Comparison of ENCODE assay signal across 9 cellular contexts in the genomic region with DNA sequence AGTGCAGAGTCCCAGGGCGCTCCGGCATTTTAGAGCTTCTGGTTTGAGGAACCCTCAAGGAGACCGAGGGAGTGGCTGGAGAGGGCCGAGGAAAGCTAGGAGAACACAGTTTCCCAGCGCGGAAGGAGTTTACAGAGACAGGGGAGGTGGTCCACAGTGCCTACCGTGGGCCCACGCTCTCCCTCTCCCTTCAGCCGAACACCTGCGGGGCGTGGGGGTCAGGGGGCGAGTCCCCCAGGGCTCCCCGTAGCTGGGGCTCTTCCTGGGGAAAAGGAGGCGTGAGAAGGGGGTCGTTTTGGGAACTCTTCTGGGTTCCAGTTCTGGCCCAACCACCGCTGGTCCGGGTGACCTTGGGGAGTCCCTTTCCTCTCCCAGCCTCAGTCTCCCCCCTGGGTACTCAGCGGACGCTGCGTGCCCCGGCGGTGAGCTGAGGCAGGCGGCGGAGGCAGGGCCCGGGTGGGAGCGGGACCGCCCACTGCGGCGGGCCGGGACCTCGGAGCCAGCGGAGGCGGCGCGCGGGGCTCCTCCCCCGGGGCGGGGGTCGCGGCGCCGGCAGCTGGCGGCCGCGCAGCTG. TPM values are rescaled to one million over a fixed set of nuclear protein-coding genes. Genes with fewer than 3 reads are reported as not detected.
A peak's percentile ranks its signal among the peaks of the same experiment; 100 is the strongest.
DNase-seq lines count a peak whose midpoint lies in the region; ATAC-seq and TF ChIP-seq lines count a peak whose summit lies in the region.
"Had no signal": no experiment of that assay in that cellular context is flagged by ENCODE, and none has a peak within 500 bp of the region (broad histone marks: within the 10 kb centered on the region; RNA-seq: fewer than 3 reads in every experiment).

No MANE protein-coding gene starts in this region.

- H3K27me3 ChIP-seq in CD4-positive, CD25-positive, alpha-beta regulatory T cell (ENCODE audit: control insufficient read depth, insufficient read depth, low read length): peaks cover 45% of the 10 kb centered on the region
- H3K27me3 ChIP-seq in IMR-90 (ENCODE audit: control insufficient read depth, insufficient read depth, low read length) (peaks cover 74% of the 10 kb centered on the region), parathyroid adenoma (ENCODE audit: control insufficient read depth, insufficient read depth, low read length) (no peaks in the 10 kb centered on the region), thyroid gland (no peaks in the 10 kb centered on the region)

- no peak overlapping the region for H2AK9ac ChIP-seq in IMR-90 (replicated peaks; ENCODE audit: low read depth, low read length, poor library complexity)

- H2AFZ ChIP-seq in IMR-90 (replicated peaks; ENCODE audit: low read length, poor library complexity): peak overlapping the region; percentile 52
- H2AFZ ChIP-seq in parathyroid adenoma: peak overlapping the region; percentile 58

- 12% methylated on average over 5 of the region's 45 CpGs; no CpG with 5 or more reads in 1 of the 2 experiments for WGBS in IMR-90 (ENCODE audit: extremely low coverage in 2 of 2, insufficient read length in 1 of 2), 2 experiments
- WGBS in thyroid gland, 2 donors: 38 to 44% methylated on average over 18 of the region's 45 CpGs

- H3K9me1 ChIP-seq in IMR-90 (ENCODE audit: insufficient read depth, low read length): peaks cover 4% of the 10 kb centered on the region; the same call in 1 of the 2 replicates

- no peak overlapping the region for H4K5ac ChIP-seq in IMR-90 (ENCODE audit: low read depth, low read length)

- in situ Hi-C loops in IMR-90 (cut with MboI; ENCODE audit: low sequenced_read_pairs): no loop called here

- no peaks in the 10 kb centered on the region for H3K36me3 Mint-ChIP-seq in CD4-positive, CD25-positive, alpha-beta regulatory T cell

- no peak overlapping the region for H2BK5ac ChIP-seq in IMR-90 (ENCODE audit: low read depth, low read length, poor library complexity, severe bottlenecking)

- no peaks in the 10 kb centered on the region for H3K9me3 ChIP-seq in CD4-positive, CD25-positive, alpha-beta regulatory T cell (ENCODE audit: control insufficient read depth in 2 of 2, low read length in 2 of 2)
- H3K9me3 ChIP-seq in IMR-90 (ENCODE audit: control insufficient read depth, insufficient read depth, low read length) (peaks cover 2% of the 10 kb centered on the region; the same call in 1 of the 2 replicates), parathyroid adenoma (ENCODE audit: control insufficient read depth, low read length) (no peaks in the 10 kb centered on the region), thyroid gland (no peaks in the 10 kb centered on the region)

- no TSS peak for BruUV-seq in IMR-90 (replicated peaks; lab: Mats Ljungman, UMichigan)

- DNase-seq in CD4-positive, CD25-positive, alpha-beta regulatory T cell: no peak
- DNase-seq in IMR-90 (no peak), coronary artery (ENCODE audit: low spot score) (no peak), thyroid gland (no peak), dermis blood vessel endothelial cell (no peak)
- DNase-seq in central memory CD4-positive, alpha-beta T cell: no peak

- H3K23ac ChIP-seq in IMR-90 (ENCODE audit: low read depth, low read length): no peak overlapping the region

- no peak overlapping the region for H4K91ac ChIP-seq in IMR-90 (ENCODE audit: insufficient read depth, low read depth, low read length)

- no peak overlapping the region for H2BK120ac ChIP-seq in IMR-90 (ENCODE audit: low read depth, low read length)

- H4K20me1 ChIP-seq in IMR-90 (ENCODE audit: insufficient read depth, low read length): no peaks in the 10 kb centered on the region

- no peak overlapping the region for H2BK20ac ChIP-seq in IMR-90 (ENCODE audit: low read depth, low read length)

- TF ChIP-seq POLR2A in IMR-90 (IDR thresholded peaks at IDR 0.05; ENCODE audit: low read depth, low read length): no peak
- TF ChIP-seq POLR2A in thyroid gland (IDR thresholded peaks at IDR 0.05): no peak

- no peak overlapping the region for H3K56ac ChIP-seq in IMR-90 (ENCODE audit: extremely low read depth, insufficient read depth, low read length)

- peaks cover 7% of the 10 kb centered on the region for H3K4me1 ChIP-seq in CD4-positive, CD25-positive, alpha-beta regulatory T cell (ENCODE audit: control insufficient read depth, insufficient read depth, low read length, poor library complexity, severe bottlenecking)
- H3K4me1 ChIP-seq in IMR-90 (ENCODE audit: control insufficient read depth, insufficient read depth, low read length): peaks cover 3% of the 10 kb centered on the region; the same call in 1 of the 2 replicates
- no peaks in the 10 kb centered on the region for H3K4me1 ChIP-seq in parathyroid adenoma
- H3K4me1 ChIP-seq in thyroid gland: peaks cover 5 to 8% of the 10 kb centered on the region in 2 donors

- H3K9me3 Mint-ChIP-seq in CD4-positive, CD25-positive, alpha-beta regulatory T cell: no peaks in the 10 kb centered on the region

- H3K4me2 ChIP-seq in IMR-90 (ENCODE audit: low read depth, low read length) (no peak overlapping the region), parathyroid adenoma (ENCODE audit: low read length) (no peak overlapping the region)

- CTCF ChIA-PET in IMR-90 (lab: Yijun Ruan, JAX): no interaction called here

- no peak overlapping the region for H3K27ac Mint-ChIP-seq in CD4-positive, CD25-positive, alpha-beta regulatory T cell

- H3K4me3 ChIP-seq in CD4-positive, CD25-positive, alpha-beta regulatory T cell (ENCODE audit: low read depth, low read length): no peak overlapping the region
- H3K4me3 ChIP-seq in IMR-90 (ENCODE audit: insufficient read depth, low read depth, low read length) (peak overlapping the region; percentile 68), coronary artery (peak overlapping the region; percentile 77), parathyroid adenoma (ENCODE audit: low read depth, low read length) (peak overlapping the region; percentile 23), thyroid gland (replicated peaks in 1 of 3) (no peak overlapping the region)

- peak overlapping the region; percentile 53 to 84 (median 74) for H3K4me3 Mint-ChIP-seq in CD4-positive, CD25-positive, alpha-beta regulatory T cell

- intact Hi-C loops in IMR-90 (cut with micrococcal nuclease): no loop called here
- intact Hi-C loops in thyroid gland (cut with DNase I): loop anchor here (10.0 kb wide), 2 partner anchors 66 to 146 kb away; no protein-coding TSS in a partner anchor

- no peak overlapping the region for H3K27ac ChIP-seq in CD4-positive, CD25-positive, alpha-beta regulatory T cell (ENCODE audit: insufficient read depth, low read length, poor library complexity, severe bottlenecking)
- H3K27ac ChIP-seq in IMR-90 (ENCODE audit: insufficient read depth, low read length) (no peak overlapping the region), coronary artery (no peak overlapping the region), parathyroid adenoma (no peak overlapping the region), thyroid gland (no peak overlapping the region)

- ATAC-seq in CD4-positive, CD25-positive, alpha-beta regulatory T cell (ENCODE audit: low read depth in 2 of 2): no peak
- ATAC-seq in IMR-90 (ENCODE audit: low read depth): no peak
- ATAC-seq in GM21367 (IDR thresholded peaks at IDR 0.05; ENCODE audit: unreplicated experiment): no peak

- H3K4ac ChIP-seq in IMR-90 (ENCODE audit: low read depth, low read length): no peak overlapping the region

- no peak overlapping the region for H3K9ac ChIP-seq in IMR-90 (ENCODE audit: low read depth, low read length)
- no peak overlapping the region for H3K9ac ChIP-seq in parathyroid adenoma

- no peak for TF ChIP-seq RAD21 in IMR-90 (IDR thresholded peaks at IDR 0.05; ENCODE audit: low read length)

- H4K8ac ChIP-seq in IMR-90 (ENCODE audit: low read depth in 2 of 2, low read length in 2 of 2): no peak overlapping the region

- no peak overlapping the region for H2BK15ac ChIP-seq in IMR-90 (ENCODE audit: low read depth, low read length)

- peaks cover 4 to 11% (median 6%) of the 10 kb centered on the region in 4 donors for H3K4me1 Mint-ChIP-seq in CD4-positive, CD25-positive, alpha-beta regulatory T cell

- TF ChIP-seq CTCF in IMR-90 (conservative IDR thresholded peaks at IDR 0.05; ENCODE audit: low read depth, low read length): no peak
- no peak for TF ChIP-seq CTCF in coronary artery (IDR thresholded peaks at IDR 0.05)
- TF ChIP-seq CTCF in parathyroid adenoma (IDR thresholded peaks at IDR 0.05): no peak
- TF ChIP-seq CTCF in thyroid gland (IDR thresholded peaks at IDR 0.05): no peak

- H3K79me2 ChIP-seq in parathyroid adenoma: no peaks in the 10 kb centered on the region

- H3K79me1 ChIP-seq in IMR-90 (ENCODE audit: low read depth in 1 of 2, low read length in 2 of 2): no peaks in the 10 kb centered on the region

- dilution Hi-C loops in IMR-90 (cut with HindIII; ENCODE audit: low sequenced_read_pairs, unreplicated experiment): no loop called here

- H3K36me3 ChIP-seq in CD4-positive, CD25-positive, alpha-beta regulatory T cell (ENCODE audit: control insufficient read depth, insufficient read depth, low read length): no peaks in the 10 kb centered on the region
- H3K36me3 ChIP-seq in IMR-90 (ENCODE audit: control insufficient read depth, insufficient read depth, low read length) (no peaks in the 10 kb centered on the region), parathyroid adenoma (ENCODE audit: control insufficient read depth, insufficient read depth, low read length) (no peaks in the 10 kb centered on the region), thyroid gland (no peaks in the 10 kb centered on the region)

- H3K14ac ChIP-seq in IMR-90 (replicated peaks; ENCODE audit: low read depth, low read length): no peak overlapping the region

- H2AK5ac ChIP-seq in IMR-90 (ENCODE audit: low read depth, low read length): no peak overlapping the region

- no peak overlapping the region for H3K18ac ChIP-seq in IMR-90 (ENCODE audit: low read depth, low read length)

- POLR2A ChIA-PET in IMR-90 (lab: Charles Lee; ENCODE audit: unreplicated experiment): no interaction called here

- peaks cover 80% of the 10 kb centered on the region for H3K27me3 Mint-ChIP-seq in CD4-positive, CD25-positive, alpha-beta regulatory T cell

TF ChIP-seq in IMR-90, 13 proteins besides CTCF, POLR2A, EP300 and RAD21 (continues in another document):
- TF ChIP-seq MAFK (IDR thresholded peaks at IDR 0.05; ENCODE audit: low read depth, low read length) (no peak), BHLHE40 (IDR thresholded peaks at IDR 0.05; ENCODE audit: low read depth, low read length) (no peak)

RNA-seq across cellular contexts. Expression of gene FRMPD1, which starts 0.4 kb away (rescaled TPM):
- total RNA-seq in CD4-positive, CD25-positive, alpha-beta regulatory T cell: not detected
- polyA plus RNA-seq in CD4-positive, CD25-positive, alpha-beta regulatory T cell: not detected
- total RNA-seq in IMR-90 (2012; rRNA removed) (not detected in 2 replicates), thyroid gland (under 1 TPM in 3 of 4 donors, not detected in 1; 0.13 to 0.49 (median 0.22) TPM), dermis blood vessel endothelial cell (not detected in 2 replicates)
- polyA plus RNA-seq in IMR-90 (2012; rRNA removed): not detected in 2 replicates
- not detected in 2 replicates for polyA plus RNA-seq in IMR-90 (2012; cell fraction: cytosol; rRNA removed)
- not detected in 2 replicates for polyA plus RNA-seq in IMR-90 (2012; cell fraction: nucleus; rRNA removed; ENCODE audit: low replicate concordance)
- total RNA-seq: T-helper 1 cell treated with Interleukin-12 subunit alpha and Interleukin-12 subunit beta and Interleukin-4 antibody, amounts not matched to agents 30 ng/mL and 1 ng/mL, for 36 hours had no signal

RNA-seq across cellular contexts. Expression of gene TOMM5, which starts 58.0 kb away (rescaled TPM):
- 31.9 TPM for total RNA-seq in CD4-positive, CD25-positive, alpha-beta regulatory T cell
- polyA plus RNA-seq in CD4-positive, CD25-positive, alpha-beta regulatory T cell: 100 to 1,000 TPM; 146 to 198 (median 168) TPM
- 159 and 229 TPM in 2 replicates for total RNA-seq in IMR-90 (2012; rRNA removed)
- 200 and 206 TPM in 2 replicates for polyA plus RNA-seq in IMR-90 (2012; rRNA removed)
- 72.3 and 93.5 TPM in 2 replicates for polyA plus RNA-seq in IMR-90 (2012; cell fraction: cytosol; rRNA removed)
- polyA plus RNA-seq in IMR-90 (2012; cell fraction: nucleus; rRNA removed; ENCODE audit: low replicate concordance): 15.8 and 47.1 TPM in 2 replicates
- 100 to 1,000 TPM in 2 of 4 donors, 10 to 100 TPM in 2; 56.7 to 110 (median 85.0) TPM for total RNA-seq in thyroid gland
- 84.9 and 156 TPM in 2 replicates for total RNA-seq in dermis blood vessel endothelial cell

Comparison
In these comparisons a context has a peak if more than half of its experiments do, and no peak if none do; other contexts are left out.
1. H3K4me3 ChIP-seq: peak in IMR-90 (single experiment), coronary artery (single experiment) and parathyroid adenoma (single experiment); none in CD4-positive, CD25-positive, alpha-beta regulatory T cell (single experiment) and thyroid gland (0 of 3).